Comparison of ENCODE assay signal across 9 cellular contexts in genomic region chr1:230277201-230277771, GRCh38.
DNase-seq lines count a peak whose midpoint lies in the region; TF ChIP-seq lines count a peak whose summit lies in the region.
"Had no signal": no experiment of that assay in that cellular context is flagged by ENCODE, and none has a peak within 500 bp of the region (broad histone marks: within the 10 kb centered on the region; RNA-seq: fewer than 3 reads in every experiment).

No MANE protein-coding gene starts in this region.

- H3K4me3 ChIP-seq in sigmoid colon (no peak overlapping the region), BE2C (ENCODE audit: low read depth, low read length) (no peak overlapping the region)

- peak overlapping the region; percentile 60 to 93 (median 81) for H3K27ac Mint-ChIP-seq in brain

- peak overlapping the region in 4 of 5 experiments; percentile 21 to 69 (median 45) for H3K4me3 Mint-ChIP-seq in brain

- H3K9me3 ChIP-seq in sigmoid colon, result no peaks in the 10 kb centered on the region
- no peaks in the 10 kb centered on the region for H3K9me3 ChIP-seq in BE2C

- no peaks in the 10 kb centered on the region for H3K27me3 Mint-ChIP-seq in brain

- H3K27me3 ChIP-seq in sigmoid colon, result no peaks in the 10 kb centered on the region
- H3K27me3 ChIP-seq in BE2C, result no peaks in the 10 kb centered on the region

- DNase-seq in NCI-H2081 (lab: John Stamatoyannopoulos, UW), result peak; percentile 16 to 63
- DNase-seq in NCI-H2081 treated with DMSO at 0.1 percent for 48 hours (lab: John Stamatoyannopoulos, UW), result no peak
- DNase-seq in NCI-H128 (lab: John Stamatoyannopoulos, UW; ENCODE audit: unreplicated experiment), result peak; percentile 50
- DNase-seq in sigmoid colon, result peak; percentile 29
- DNase-seq in A172 (ENCODE audit: low spot score), result no peak
- no peak for DNase-seq in BE2C
- DNase-seq in DMS53 treated with DMSO at 0.1 percent for 48 hours (lab: John Stamatoyannopoulos, UW; ENCODE audit: unreplicated experiment), result no peak
- DNase-seq: mesenchymal stem cell had no signal

- peaks cover 25% of the 10 kb centered on the region for H3K4me1 Mint-ChIP-seq in brain

- peaks cover 19% of the 10 kb centered on the region for H3K36me3 Mint-ChIP-seq in brain

- TF ChIP-seq CTCF in brain (conservative IDR thresholded peaks at IDR 0.05) (no peak), sigmoid colon (IDR thresholded peaks at IDR 0.05) (no peak), BE2C (IDR thresholded peaks at IDR 0.05; ENCODE audit: low read depth, low read length) (no peak)

- no peaks in the 10 kb centered on the region for H3K9me3 Mint-ChIP-seq in brain

- no peak for TF ChIP-seq POLR2A in sigmoid colon (IDR thresholded peaks at IDR 0.05)

- H3K27ac ChIP-seq in sigmoid colon, result no peak overlapping the region

- 38 to 52% methylated on average over 12 of the region's 12 CpGs for WGBS in sigmoid colon, 2 donors

- TF ChIP-seq EP300 in sigmoid colon (IDR thresholded peaks at IDR 0.05), result no peak

- H3K36me3 ChIP-seq in sigmoid colon (peaks cover 22 to 66% (median 33%) of the 10 kb centered on the region in 4 donors), BE2C (peaks cover 22% of the 10 kb centered on the region)

- intact Hi-C loops in sigmoid colon (cut with DNase I), result no loop called here

- H3K4me1 ChIP-seq in sigmoid colon (peaks cover 0 to 15% (median 12%) of the 10 kb centered on the region in 4 donors), BE2C (no peaks in the 10 kb centered on the region)

Comparison
In these comparisons a context has a peak if more than half of its experiments do, and no peak if none do; other contexts are left out.
1. DNase-seq: peak in NCI-H2081 (2 of 2), NCI-H128 (single experiment) and sigmoid colon (single experiment); none in NCI-H2081 treated with DMSO at 0.1 percent for 48 hours (single experiment), A172 (single experiment), BE2C (single experiment) and DMS53 treated with DMSO at 0.1 percent for 48 hours (single experiment).